ENCODE assay signal across 18 cellular contexts in the genomic region with DNA sequence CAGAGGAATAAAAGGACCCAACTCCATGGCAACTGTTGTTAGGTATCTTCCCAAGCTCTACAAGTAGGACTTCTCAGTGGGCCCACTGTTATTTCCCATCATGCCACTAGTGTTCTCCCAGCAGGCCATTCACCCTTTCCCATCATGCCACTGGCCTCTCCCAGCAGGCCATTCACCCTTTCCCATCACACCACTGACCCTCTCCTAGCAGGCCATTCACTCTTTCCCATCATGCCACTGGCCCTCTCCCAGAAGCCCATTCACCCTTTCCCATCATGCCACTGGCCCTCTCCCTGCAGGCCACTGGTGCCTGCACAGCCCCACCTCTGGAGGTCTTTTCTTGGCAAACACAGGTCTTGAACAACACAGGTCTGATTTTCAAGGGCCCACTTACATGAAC. TPM values are rescaled to one million over a fixed set of nuclear protein-coding genes. Genes with fewer than 3 reads are reported as not detected.
DNase-seq lines count a peak whose midpoint lies in the region; TF ChIP-seq lines count a peak whose summit lies in the region.
"Had no signal": no experiment of that assay in that cellular context is flagged by ENCODE, and none has a peak within 500 bp of the region (broad histone marks: within the 10 kb centered on the region; RNA-seq: fewer than 3 reads in every experiment).

No MANE protein-coding gene starts in this region.

- no peak overlapping the region for H3K4me3 Mint-ChIP-seq in activated naive CD4-positive, alpha-beta T cell treated with anti-CD3 and anti-CD28 coated beads, Interleukin-2, amount 10 ng/mL, durations not matched to agents 7 days and 5 days
- H3K4me3 Mint-ChIP-seq in neural crest cell, result no peak overlapping the region
- H3K4me3 Mint-ChIP-seq: B cell had no signal

- TF ChIP-seq EP300 in tibial nerve (IDR thresholded peaks at IDR 0.05), result no peak

- H3K36me3 ChIP-seq in tibial nerve, result peaks cover 0 to 72% (median 0%) of the 10 kb centered on the region in 3 donors

- H3K4me3 ChIP-seq in tibial nerve, result no peak overlapping the region
- H3K4me3 ChIP-seq: Peyer's patch, SK-N-MC had no signal

- TF ChIP-seq POLR2A in tibial nerve (IDR thresholded peaks at IDR 0.05), result no peak

- H3K27me3 ChIP-seq in tibial nerve, result no peaks in the 10 kb centered on the region
- H3K27me3 ChIP-seq: Peyer's patch had no signal

- no peak for TF ChIP-seq CTCF in neural crest cell (conservative IDR thresholded peaks at IDR 0.05)
- no peak for TF ChIP-seq CTCF in tibial nerve (IDR thresholded peaks at IDR 0.05)

- no peaks in the 10 kb centered on the region for H3K27me3 Mint-ChIP-seq in activated naive CD4-positive, alpha-beta T cell treated with anti-CD3 and anti-CD28 coated beads, Interleukin-2, amount 10 ng/mL, durations not matched to agents 7 days and 5 days
- H3K27me3 Mint-ChIP-seq in neural crest cell (ENCODE audit: low read depth), result no peaks in the 10 kb centered on the region
- H3K27me3 Mint-ChIP-seq: B cell had no signal

- H3K27ac ChIP-seq in tibial nerve, result no peak overlapping the region
- H3K27ac ChIP-seq: Peyer's patch, SK-N-MC had no signal

- no peak for DNase-seq in activated naive CD4-positive, alpha-beta T cell treated with anti-CD3 and anti-CD28 coated beads, Interleukin-2, amount 10 ng/mL, durations not matched to agents 7 days and 5 days
- no peak for DNase-seq in activated naive CD4-positive, alpha-beta T cell treated with Interleukin-2 at 50 U/mL for 16 hours
- peak; percentile 4 for DNase-seq in SK-MEL-5 (ENCODE audit: low read depth, low spot score)
- DNase-seq in neural crest cell (ENCODE audit: low read depth, low spot score), result no peak
- DNase-seq in RPMI8226, result no peak
- no peak for DNase-seq in tibial nerve (ENCODE audit: low spot score in 2 of 2)
- DNase-seq: Caco-2; H7; KBM-7; NCI-H1694 treated with DMSO at 0.1 percent for 48 hours; NCI-H2107; NCI-H510A; NCI-H748 treated with DMSO at 0.1 percent for 48 hours; NK-92 treated with Interleukin-12 subunit alpha and Interleukin-12 subunit beta, amount 100 ng/mL, for 24 hours; Peyer's patch had no signal

- H3K27ac Mint-ChIP-seq in activated naive CD4-positive, alpha-beta T cell treated with anti-CD3 and anti-CD28 coated beads, Interleukin-2, amount 10 ng/mL, durations not matched to agents 7 days and 5 days, result peak overlapping the region; percentile 12
- peak overlapping the region; percentile 84 for H3K27ac Mint-ChIP-seq in neural crest cell (ENCODE audit: unreplicated experiment)
- H3K27ac Mint-ChIP-seq: B cell had no signal

- no peaks in the 10 kb centered on the region for H3K4me1 ChIP-seq in tibial nerve
- H3K4me1 ChIP-seq: Caco-2, Peyer's patch had no signal

- H3K9me3 Mint-ChIP-seq in activated naive CD4-positive, alpha-beta T cell treated with anti-CD3 and anti-CD28 coated beads, Interleukin-2, amount 10 ng/mL, durations not matched to agents 7 days and 5 days, result no peaks in the 10 kb centered on the region
- H3K9me3 Mint-ChIP-seq in neural crest cell, result no peaks in the 10 kb centered on the region

- no peaks in the 10 kb centered on the region for H3K36me3 Mint-ChIP-seq in activated naive CD4-positive, alpha-beta T cell treated with anti-CD3 and anti-CD28 coated beads, Interleukin-2, amount 10 ng/mL, durations not matched to agents 7 days and 5 days
- H3K36me3 Mint-ChIP-seq in neural crest cell (ENCODE audit: low read depth), result peaks cover 9% of the 10 kb centered on the region

- in situ Hi-C loops in SK-MEL-5 (cut with HindIII; ENCODE audit: low pct_unique_long_range_greater_than_20kb, low sequenced_read_pairs), result no loop called here

- CTCF ChIA-PET in activated naive CD4-positive, alpha-beta T cell treated with anti-CD3 and anti-CD28 coated beads, Interleukin-2, amount 10 ng/mL, durations not matched to agents 7 days and 5 days (lab: Charles Lee), result no interaction called here

- H3K9me3 ChIP-seq in tibial nerve, result no peaks in the 10 kb centered on the region
- H3K9me3 ChIP-seq: Caco-2, Peyer's patch had no signal

- H3K4me1 Mint-ChIP-seq in activated naive CD4-positive, alpha-beta T cell treated with anti-CD3 and anti-CD28 coated beads, Interleukin-2, amount 10 ng/mL, durations not matched to agents 7 days and 5 days, result no peaks in the 10 kb centered on the region
- H3K4me1 Mint-ChIP-seq in neural crest cell, result no peaks in the 10 kb centered on the region
- H3K4me1 Mint-ChIP-seq: B cell had no signal

RNA-seq across cellular contexts. Expression of a gene that starts 36.3 kb away (rescaled TPM):
- total RNA-seq in SK-MEL-5 (2014; rRNA removed; shearing (Covaris generic)), result 4.9 and 6.7 TPM in 2 replicates
- polyA plus RNA-seq in SK-MEL-5 (2015; cell fraction: cytosol; rRNA removed), result 7.9 and 14.5 TPM in 2 replicates
- polyA plus RNA-seq in SK-MEL-5 (2015; cell fraction: nucleus; rRNA removed), result 28.1 and 31.6 TPM in 2 replicates
- total RNA-seq in neural crest cell, result 43.3 and 45.8 TPM in 2 replicates
- total RNA-seq in tibial nerve, result 10 to 100 TPM; 26.8 to 49.5 (median 41.6) TPM

RNA-seq across cellular contexts. Expression of a gene that starts 36.6 kb away (rescaled TPM):
- total RNA-seq in SK-MEL-5 (2014; rRNA removed; shearing (Covaris generic)), result 4.7 and 5.4 TPM in 2 replicates
- polyA plus RNA-seq in SK-MEL-5 (2015; cell fraction: cytosol; rRNA removed), result 15.2 and 19.3 TPM in 2 replicates
- 28.6 and 41.4 TPM in 2 replicates for polyA plus RNA-seq in SK-MEL-5 (2015; cell fraction: nucleus; rRNA removed)
- total RNA-seq in neural crest cell (38.3 TPM in 2 replicates), tibial nerve (10 to 100 TPM; 11.6 to 30.6 (median 17.8) TPM)

RNA-seq across cellular contexts. Expression of a gene that starts 42.1 kb away (rescaled TPM):
- not detected in 2 replicates for total RNA-seq in SK-MEL-5 (2014; rRNA removed; shearing (Covaris generic))
- polyA plus RNA-seq in SK-MEL-5 (2015; cell fraction: cytosol; rRNA removed), result not detected in 2 replicates
- not detected in 2 replicates for polyA plus RNA-seq in SK-MEL-5 (2015; cell fraction: nucleus; rRNA removed)
- total RNA-seq in neural crest cell (0.98 and 1.3 TPM in 2 replicates), tibial nerve (10 to 100 TPM; 46.3 to 53.7 (median 48.9) TPM)
- total RNA-seq: A172, Caco-2 had no signal

Comparison
In these comparisons a context has a peak if more than half of its experiments do, and no peak if none do; other contexts are left out.
1. RNA of a gene that starts 42.1 kb away (total RNA-seq): 46.3 to 53.7 TPM in tibial nerve; 0.98 to 1.3 TPM in neural crest cell and not detected in SK-MEL-5; every median in the first group is over 10 times any median in the second.